ENCODE assay signal across 25 cellular contexts in the genomic region with DNA sequence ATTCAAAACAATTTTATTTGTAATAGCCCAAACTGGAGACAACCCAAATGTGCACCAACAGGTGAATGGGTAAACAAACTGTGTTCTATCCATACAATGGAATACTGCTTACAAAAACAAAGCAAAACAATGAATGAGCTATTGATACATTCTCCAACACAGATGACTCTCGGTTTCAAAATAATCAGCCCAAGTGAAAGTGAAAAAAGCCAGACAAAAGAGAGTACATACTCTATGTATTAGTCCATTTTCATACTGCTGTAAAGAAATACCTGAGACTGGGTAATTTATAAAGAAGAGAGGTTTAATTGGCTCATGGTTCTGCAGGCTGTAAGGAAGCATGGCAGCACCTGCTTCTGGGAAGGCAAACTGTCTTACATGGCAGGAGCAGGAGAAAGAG.
DNase-seq lines count a peak whose midpoint lies in the region; ATAC-seq, FAIRE-seq and TF ChIP-seq lines count a peak whose summit lies in the region.
"Had no signal": no experiment of that assay in that cellular context is flagged by ENCODE, and none has a peak within 500 bp of the region (broad histone marks: within the 10 kb centered on the region; RNA-seq: fewer than 3 reads in every experiment).

No MANE protein-coding gene starts in this region.

- H3K4me3 Mint-ChIP-seq in astrocyte (ENCODE audit: unreplicated experiment) = no peak overlapping the region
- H3K4me3 Mint-ChIP-seq: CD4-positive, alpha-beta T cell; T-helper 2 cell treated with Interferon-gamma antibody and Interleukin-4, amounts not matched to agents 5 μg/mL and 100 μg/mL, for 36 hours had no signal

- peaks cover 9% of the 10 kb centered on the region for H3K4me1 Mint-ChIP-seq in astrocyte (ENCODE audit: low read depth, unreplicated experiment)

- H3K79me2 ChIP-seq in astrocyte (ENCODE audit: insufficient read depth, low read length) = no peaks in the 10 kb centered on the region

- no peak for DNase-seq in astrocyte (ENCODE audit: low read depth)
- DNase-seq in activated CD4-positive, alpha-beta T cell treated with anti-CD3 and anti-CD28 coated beads, Interleukin-2, amount 50 U/mL, for 48 hours = no peak
- DNase-seq in NCI-H526 treated with DMSO at 0.1 percent for 48 hours (lab: John Stamatoyannopoulos, UW) = no peak
- no peak for DNase-seq in BE2C
- DNase-seq: CD4-positive, alpha-beta T cell; DMS53; GM23248; H7; NCI-H1048; NCI-H1417; NCI-H1694; NCI-H2029 treated with DMSO at 0.1 percent for 48 hours; NCI-H446 treated with DMSO at 0.1 percent for 48 hours; NCI-H526; SHP77 treated with DMSO at 0.1 percent for 48 hours; T-helper 1 cell had no signal

- peaks cover 28% of the 10 kb centered on the region for H3K9me3 Mint-ChIP-seq in astrocyte (ENCODE audit: unreplicated experiment)

- FAIRE-seq in astrocyte (lab: Jason Lieb, UNC) = no peak
- FAIRE-seq: D721Med had no signal

- H3K4me1 ChIP-seq in astrocyte (ENCODE audit: insufficient read depth, low read length) = peaks cover 16% of the 10 kb centered on the region
- H3K4me1 ChIP-seq in BE2C = peaks cover 2% of the 10 kb centered on the region; the same call in 1 of the 2 replicates

- peak overlapping the region; percentile 41 for H3K27ac Mint-ChIP-seq in astrocyte (ENCODE audit: unreplicated experiment)
- H3K27ac Mint-ChIP-seq: CD4-positive, alpha-beta T cell; T-helper 2 cell treated with Interferon-gamma antibody and Interleukin-4, amounts not matched to agents 5 μg/mL and 100 μg/mL, for 36 hours had no signal

- no peak overlapping the region for H3K4me3 ChIP-seq in astrocyte (ENCODE audit: insufficient read depth, low read depth, low read length)
- no peak overlapping the region for H3K4me3 ChIP-seq in BE2C (ENCODE audit: low read depth, low read length)
- H3K4me3 ChIP-seq: BLaER1, GM23248 had no signal

- H3K4me2 ChIP-seq in astrocyte (ENCODE audit: low read length) = no peak overlapping the region
- H3K4me2 ChIP-seq: BLaER1 had no signal

- no peaks in the 10 kb centered on the region for H3K27me3 Mint-ChIP-seq in astrocyte (ENCODE audit: low read depth, unreplicated experiment)

- no peak for TF ChIP-seq CTCF in astrocyte (IDR thresholded peaks at IDR 0.05; ENCODE audit: insufficient read depth, low read depth, low read length)
- no peak for TF ChIP-seq CTCF in BE2C (IDR thresholded peaks at IDR 0.05; ENCODE audit: low read depth, low read length)

- no peaks in the 10 kb centered on the region for H4K20me1 ChIP-seq in astrocyte (ENCODE audit: insufficient read depth, low read length)
- H4K20me1 ChIP-seq: BLaER1 had no signal

- H3K27ac ChIP-seq in astrocyte (ENCODE audit: low read depth, low read length) = no peak overlapping the region
- H3K27ac ChIP-seq: BLaER1, GM23248, RWPE1 had no signal

- H3K36me3 ChIP-seq in astrocyte (ENCODE audit: insufficient read depth, low read length) (no peaks in the 10 kb centered on the region), BE2C (no peaks in the 10 kb centered on the region)
- H3K36me3 ChIP-seq: BLaER1 had no signal

- H3K36me3 Mint-ChIP-seq in astrocyte (ENCODE audit: low read depth, unreplicated experiment) = peaks cover 7% of the 10 kb centered on the region

- no peak overlapping the region for H2AFZ ChIP-seq in astrocyte (ENCODE audit: low read depth, low read length)
- H2AFZ ChIP-seq: GM23248 had no signal

- H3K9me3 ChIP-seq in astrocyte (ENCODE audit: insufficient read depth, low read depth, low read length) (peaks cover 8% of the 10 kb centered on the region), BE2C (no peaks in the 10 kb centered on the region)

- peak; percentile 63 for ATAC-seq in GM18498 (IDR thresholded peaks at IDR 0.05; ENCODE audit: unreplicated experiment)
- ATAC-seq in GM19463 (IDR thresholded peaks at IDR 0.05; ENCODE audit: unreplicated experiment) = peak; percentile 50
- ATAC-seq in GM21619 (IDR thresholded peaks at IDR 0.05; ENCODE audit: unreplicated experiment) = peak; percentile 67
- ATAC-seq in GM18517 (IDR thresholded peaks at IDR 0.05; ENCODE audit: unreplicated experiment) = no peak
- ATAC-seq: Panc1 had no signal

- no peak overlapping the region for H3K9ac ChIP-seq in astrocyte (ENCODE audit: low read length)
- H3K9ac ChIP-seq: BLaER1, GM23248 had no signal

- H3K27me3 ChIP-seq in astrocyte (ENCODE audit: insufficient read depth, low read length) (no peaks in the 10 kb centered on the region), BE2C (no peaks in the 10 kb centered on the region)
- H3K27me3 ChIP-seq: BLaER1 had no signal
